Comparison of ENCODE assay signal across 1 cellular context in genomic region chr14:61025239-61026223, GRCh38.
TF ChIP-seq lines count a peak whose summit lies in the region.

No MANE protein-coding gene starts in this region.

TF ChIP-seq in H1, 55 proteins besides CTCF, POLR2A, EP300 and RAD21:
- TF ChIP-seq ATF2 (IDR thresholded peaks at IDR 0.05; ENCODE audit: low read length) (no peak), TAF1 (IDR thresholded peaks at IDR 0.05; ENCODE audit: low read depth, low read length) (no peak)
